Comparison of ENCODE assay signal across 8 cellular contexts in genomic region chr17:8994319-8994718, GRCh38. TPM values are rescaled to one million over a fixed set of nuclear protein-coding genes. Genes with fewer than 3 reads are reported as not detected.
A peak's percentile ranks its signal among the peaks of the same experiment; 100 is the strongest.
DNase-seq lines count a peak whose midpoint lies in the region; ATAC-seq, FAIRE-seq and TF ChIP-seq lines count a peak whose summit lies in the region.

No MANE protein-coding gene starts in this region.

- no peak for TF ChIP-seq POLR2A in HepG2 (IDR thresholded peaks at IDR 0.05; ENCODE audit: insufficient read depth in 1 of 2, low read depth in 2 of 2, low read length in 2 of 2)

- TF ChIP-seq EP300 in HepG2 (IDR thresholded peaks at IDR 0.05; ENCODE audit: low read depth in 2 of 2, low read length in 2 of 2) (no peak), HepG2 (CRISPR knock-in tag; IDR thresholded peaks at IDR 0.05; ENCODE audit: borderline replicate concordance) (no peak)

- WGBS in mammary epithelial cell (ENCODE audit: low coverage, missing lambda C conversion rate): 63% methylated on average over 5 of the region's 7 CpGs
- 11% methylated on average over 6 of the region's 7 CpGs for WGBS in HepG2 (ENCODE audit: low lambda C conversion rate)

- peaks cover 3% of the 10 kb centered on the region for H3K9me3 Mint-ChIP-seq in WTC11

- no TSS peak for BruUV-seq in mammary epithelial cell (replicated peaks; lab: Mats Ljungman, UMichigan)
- BruUV-seq in HepG2 (replicated peaks; lab: Mats Ljungman, UMichigan): no TSS peak

- CTCF ChIA-PET in WTC11 (lab: Charles Lee): interaction anchor here (0.9 to 1.7 kb wide), 3 partner anchors 106 to 298 kb away, joined by 3 to 8 read pairs (median 3); no protein-coding TSS in a partner anchor
- CTCF ChIA-PET in mammary epithelial cell (lab: Charles Lee; ENCODE audit: low non-redundant PET): interaction anchor here (0.6 kb wide), 1 partner anchor 778 kb away, joined by 3 read pairs; no protein-coding TSS in a partner anchor
- CTCF ChIA-PET in HepG2 (lab: Yijun Ruan, JAX; ENCODE audit: low intra/inter-chr PET ratio, low total read pairs): interaction anchor here (0.7 to 1.7 kb wide), 3 partner anchors 297 to 561 kb away, joined by 3 read pairs; no protein-coding TSS in a partner anchor

- H2AFZ ChIP-seq in mammary epithelial cell (ENCODE audit: low read depth, low read length) (no peak overlapping the region), HepG2 (ENCODE audit: low read length) (no peak overlapping the region)

- POLR2A ChIA-PET in WTC11 (lab: Charles Lee) (no interaction called here), HepG2 (lab: Yijun Ruan, JAX) (no interaction called here)

- no peak overlapping the region for H3K9ac ChIP-seq in mammary epithelial cell (ENCODE audit: insufficient read depth, low read length)
- no peak overlapping the region for H3K9ac ChIP-seq in HepG2 (ENCODE audit: insufficient read depth, low read depth, low read length)

- peak; percentile 75 for ATAC-seq in WTC11
- peak; percentile 78 for ATAC-seq in HepG2
- ATAC-seq in GM21423 (IDR thresholded peaks at IDR 0.05; ENCODE audit: unreplicated experiment): no peak

- no peaks in the 10 kb centered on the region for H3K27me3 ChIP-seq in mammary epithelial cell (ENCODE audit: insufficient read depth, low read length)
- H3K27me3 ChIP-seq in HepG2 (ENCODE audit: control insufficient read depth in 1 of 2, insufficient read depth in 2 of 2, low read length in 2 of 2): 0 out of 5 replicates have a peak, but pooled peaks cover 0 to 4% of the 10 kb centered on the region in 2 experiments

- FAIRE-seq in HepG2 (lab: Jason Lieb, UNC): peak; percentile 8

- TF ChIP-seq RAD21 in HepG2 (CRISPR knock-in tag; IDR thresholded peaks at IDR 0.05): no peak

- no peaks in the 10 kb centered on the region for H3K9me3 ChIP-seq in mammary epithelial cell (replicated peaks; ENCODE audit: insufficient read depth, low read length)
- H3K9me3 ChIP-seq in HepG2 (ENCODE audit: low read length): no peaks in the 10 kb centered on the region

- H3K4me1 ChIP-seq in mammary epithelial cell (ENCODE audit: insufficient read depth, low read length) (no peaks in the 10 kb centered on the region), HepG2 (ENCODE audit: insufficient read depth, low read length) (no peaks in the 10 kb centered on the region)

- H3K36me3 Mint-ChIP-seq in WTC11: no peaks in the 10 kb centered on the region

- intact Hi-C loops in mammary epithelial cell (cut with micrococcal nuclease): loop anchor here (1.0 to 10.0 kb wide), 6 partner anchors 100 to 930 kb away; no protein-coding TSS in a partner anchor
- intact Hi-C loops in HepG2 (cut with micrococcal nuclease; ENCODE audit: unreplicated experiment): loop anchor here (1.0 to 10.0 kb wide), 2 partner anchors 170 to 528 kb away; no protein-coding TSS in a partner anchor

- H3K4me3 ChIP-seq in mammary epithelial cell (replicated peaks in 1 of 3; ENCODE audit: insufficient read depth in 1 of 3, low read depth in 2 of 3, low read length in 3 of 3) (no peak overlapping the region), HepG2 (replicated peaks in 1 of 3; ENCODE audit: insufficient read depth in 1 of 3, low read depth in 2 of 3, low read length in 3 of 3) (no peak overlapping the region)

- no peaks in the 10 kb centered on the region for H4K20me1 ChIP-seq in mammary epithelial cell (ENCODE audit: insufficient read depth, low read length)
- H4K20me1 ChIP-seq in HepG2 (ENCODE audit: insufficient read depth, low read length): no peaks in the 10 kb centered on the region

- H3K4me1 Mint-ChIP-seq in WTC11: peaks cover 18% of the 10 kb centered on the region

- no peak overlapping the region for H3K27ac Mint-ChIP-seq in WTC11

- H3K79me2 ChIP-seq in mammary epithelial cell (ENCODE audit: insufficient read depth, low read length) (no peaks in the 10 kb centered on the region), HepG2 (ENCODE audit: insufficient read depth, low read length) (no peaks in the 10 kb centered on the region)

- no peaks in the 10 kb centered on the region for H3K36me3 ChIP-seq in mammary epithelial cell (ENCODE audit: insufficient read depth, low read length)
- H3K36me3 ChIP-seq in HepG2 (replicated peaks in 1 of 2; ENCODE audit: control insufficient read depth in 1 of 2, insufficient read depth in 2 of 2, low read length in 2 of 2): no peaks in the 10 kb centered on the region

- DNase-seq in DMS53 (lab: John Stamatoyannopoulos, UW) (peak; percentile 66), LoVo (ENCODE audit: low spot score) (peak; percentile 28), WTC11 (ENCODE audit: low spot score) (peak; percentile 93), mammary epithelial cell (peak; percentile 31), HepG2 (ENCODE audit: low spot score) (peak; percentile 20), GOT3 (lab: John Stamatoyannopoulos, UW) (no peak)
- DNase-seq in stimulated activated CD8-positive, alpha-beta memory T cell treated with anti-CD3 and anti-CD28 coated beads, Interleukin-15, amount 100 ng/mL, for 48 hours (ENCODE audit: low read depth in 2 of 2): peak; percentile 45 to 53

- H3K27ac ChIP-seq in mammary epithelial cell (ENCODE audit: insufficient read depth, low read depth, low read length): no peak overlapping the region
- no peak overlapping the region for H3K27ac ChIP-seq in HepG2 (ENCODE audit: extremely low read length, insufficient read depth, low read length)

- H3K4me2 ChIP-seq in mammary epithelial cell (ENCODE audit: insufficient read depth, low read depth, low read length) (no peak overlapping the region), HepG2 (ENCODE audit: low read depth, low read length) (no peak overlapping the region)

- peaks cover 5% of the 10 kb centered on the region for H3K27me3 Mint-ChIP-seq in WTC11 (ENCODE audit: low read depth)

- H3K4me3 Mint-ChIP-seq in WTC11: no peak overlapping the region

- TF ChIP-seq CTCF in WTC11 (IDR thresholded peaks at IDR 0.05) (peak; percentile 86), mammary epithelial cell (conservative IDR thresholded peaks at IDR 0.05 in 1 of 2, IDR thresholded peaks at IDR 0.05 in 1 of 2; ENCODE audit: extremely low read depth in 1 of 2, insufficient read depth in 1 of 2, low read depth in 1 of 2, low read length in 2 of 2) (peak; percentile 88 to 92), HepG2 (CRISPR knock-in tag; IDR thresholded peaks at IDR 0.05) (peak; percentile 84)

- in situ Hi-C loops in mammary epithelial cell (cut with MboI; ENCODE audit: low sequenced_read_pairs in 2 of 2) (loop anchor here (10.0 kb wide), 1 partner anchor 520 kb away; no protein-coding TSS in a partner anchor), HepG2 (cut with HindIII; ENCODE audit: extremely low pct_ligation_motif_present, low pct_unique_long_range_greater_than_20kb) (loop anchor here (10.0 to 25.0 kb wide), 2 partner anchors 293 to 520 kb away; no protein-coding TSS in a partner anchor)

- dilution Hi-C loops in mammary epithelial cell (cut with HindIII; ENCODE audit: low sequenced_read_pairs): no loop called here

RNA-seq across cellular contexts. Expression of gene NTN1, which starts 27.0 kb away (rescaled TPM):
- total RNA-seq in WTC11 (2021): 3.0 to 5.5 TPM (median 3.1 TPM) in 3 replicates
- 10 to 100 TPM in 1 of 2 donors, 1 to 10 TPM in 1; 5.2 to 18.6 TPM for total RNA-seq in mammary epithelial cell
- polyA plus RNA-seq in mammary epithelial cell: 9.3 TPM
- polyA minus RNA-seq in mammary epithelial cell: 6.0 TPM
- 0.04 TPM in 1 of 2 replicates, not detected in the other for total RNA-seq in HepG2 (2016; rRNA removed; fragmentation: Illumina TruSeq; extraction: Trizol)
- not detected in 2 replicates for total RNA-seq in HepG2 (2016; cell fraction: cytosol; rRNA removed; fragmentation: Illumina TruSeq; extraction: Trizol; ENCODE audit: low read depth)
- 0.04 TPM in 1 of 2 replicates, not detected in the other for total RNA-seq in HepG2 (2016; cell fraction: insoluble cytoplasmic fraction; rRNA removed; fragmentation: Illumina TruSeq; extraction: Trizol)
- total RNA-seq in HepG2 (2016; cell fraction: membrane; rRNA removed; fragmentation: Illumina TruSeq; extraction: Trizol): not detected in 2 replicates
- 0.09 TPM in 2 replicates for total RNA-seq in HepG2 (2016; cell fraction: nucleus; rRNA removed; fragmentation: Illumina TruSeq; extraction: Trizol)
- 0.03 and 0.05 TPM in 2 replicates for polyA plus RNA-seq in HepG2 (2011; rRNA removed)
- 0.01 and 0.04 TPM in 2 replicates for polyA plus RNA-seq in HepG2 (2011; cell fraction: cytosol; rRNA removed)
- 0.11 and 0.12 TPM in 2 replicates for polyA plus RNA-seq in HepG2 (2011; cell fraction: nucleus; rRNA removed)
- 0.04 and 0.13 TPM in 2 replicates for polyA plus RNA-seq in HepG2 (2012)
- not detected in 2 replicates for polyA plus RNA-seq in HepG2 (2016; cell fraction: cytosol; fragmentation: Illumina TruSeq; extraction: Trizol; ENCODE audit: low read depth)
- not detected in 2 replicates for polyA plus RNA-seq in HepG2 (2016; cell fraction: insoluble cytoplasmic fraction; fragmentation: Illumina TruSeq; extraction: Trizol; ENCODE audit: low read depth)
- polyA plus RNA-seq in HepG2 (2016; cell fraction: membrane; fragmentation: Illumina TruSeq; extraction: Trizol; ENCODE audit: low read depth): 0.02 TPM in 1 of 2 replicates, not detected in the other
- polyA plus RNA-seq in HepG2 (2016; cell fraction: nucleus; fragmentation: Illumina TruSeq; extraction: Trizol; ENCODE audit: insufficient read depth, low read depth): not detected in 2 replicates
- 0.10 TPM in 1 of 2 replicates, not detected in the other for polyA minus RNA-seq in HepG2 (2011; rRNA and poly(A)+ RNA removed; ENCODE audit: low replicate concordance)
- polyA minus RNA-seq in HepG2 (2011; cell fraction: cytosol; rRNA and poly(A)+ RNA removed): not detected in 2 replicates
- polyA minus RNA-seq in HepG2 (2011; cell fraction: nucleus; rRNA and poly(A)+ RNA removed): 0.12 and 0.13 TPM in 2 replicates

RNA-seq across cellular contexts. Expression of gene PIK3R5, which starts 28.8 kb away (rescaled TPM):
- total RNA-seq in WTC11 (2021) (5.9 to 7.5 TPM (median 5.9 TPM) in 3 replicates), mammary epithelial cell (under 1 TPM in 1 of 2 donors, not detected in 1; 0.71 TPM), HepG2 (2016; rRNA removed; fragmentation: Illumina TruSeq; extraction: Trizol) (not detected in 2 replicates)
- polyA plus RNA-seq in mammary epithelial cell (0.16 TPM), HepG2 (2011; rRNA removed) (not detected in 2 replicates)
- 6.0 TPM for polyA minus RNA-seq in mammary epithelial cell
- not detected in 2 replicates for total RNA-seq in HepG2 (2016; cell fraction: cytosol; rRNA removed; fragmentation: Illumina TruSeq; extraction: Trizol; ENCODE audit: low read depth)
- not detected in 2 replicates for total RNA-seq in HepG2 (2016; cell fraction: insoluble cytoplasmic fraction; rRNA removed; fragmentation: Illumina TruSeq; extraction: Trizol)
- not detected in 2 replicates for total RNA-seq in HepG2 (2016; cell fraction: membrane; rRNA removed; fragmentation: Illumina TruSeq; extraction: Trizol)
- total RNA-seq in HepG2 (2016; cell fraction: nucleus; rRNA removed; fragmentation: Illumina TruSeq; extraction: Trizol): not detected in 2 replicates
- not detected in 2 replicates for polyA plus RNA-seq in HepG2 (2011; cell fraction: cytosol; rRNA removed)
- 0.09 TPM in 1 of 2 replicates, not detected in the other for polyA plus RNA-seq in HepG2 (2011; cell fraction: nucleus; rRNA removed)
- not detected in 2 replicates for polyA plus RNA-seq in HepG2 (2012)
- not detected in 2 replicates for polyA plus RNA-seq in HepG2 (2016; cell fraction: cytosol; fragmentation: Illumina TruSeq; extraction: Trizol; ENCODE audit: low read depth)
- polyA plus RNA-seq in HepG2 (2016; cell fraction: insoluble cytoplasmic fraction; fragmentation: Illumina TruSeq; extraction: Trizol; ENCODE audit: low read depth): not detected in 2 replicates
- not detected in 2 replicates for polyA plus RNA-seq in HepG2 (2016; cell fraction: membrane; fragmentation: Illumina TruSeq; extraction: Trizol; ENCODE audit: low read depth)
- not detected in 2 replicates for polyA plus RNA-seq in HepG2 (2016; cell fraction: nucleus; fragmentation: Illumina TruSeq; extraction: Trizol; ENCODE audit: insufficient read depth, low read depth)
- 0.19 TPM in 1 of 2 replicates, not detected in the other for polyA minus RNA-seq in HepG2 (2011; rRNA and poly(A)+ RNA removed; ENCODE audit: low replicate concordance)
- polyA minus RNA-seq in HepG2 (2011; cell fraction: cytosol; rRNA and poly(A)+ RNA removed): not detected in 2 replicates
- polyA minus RNA-seq in HepG2 (2011; cell fraction: nucleus; rRNA and poly(A)+ RNA removed): not detected in 2 replicates
